ENCODE assay signal across 13 cellular contexts in the genomic region with DNA sequence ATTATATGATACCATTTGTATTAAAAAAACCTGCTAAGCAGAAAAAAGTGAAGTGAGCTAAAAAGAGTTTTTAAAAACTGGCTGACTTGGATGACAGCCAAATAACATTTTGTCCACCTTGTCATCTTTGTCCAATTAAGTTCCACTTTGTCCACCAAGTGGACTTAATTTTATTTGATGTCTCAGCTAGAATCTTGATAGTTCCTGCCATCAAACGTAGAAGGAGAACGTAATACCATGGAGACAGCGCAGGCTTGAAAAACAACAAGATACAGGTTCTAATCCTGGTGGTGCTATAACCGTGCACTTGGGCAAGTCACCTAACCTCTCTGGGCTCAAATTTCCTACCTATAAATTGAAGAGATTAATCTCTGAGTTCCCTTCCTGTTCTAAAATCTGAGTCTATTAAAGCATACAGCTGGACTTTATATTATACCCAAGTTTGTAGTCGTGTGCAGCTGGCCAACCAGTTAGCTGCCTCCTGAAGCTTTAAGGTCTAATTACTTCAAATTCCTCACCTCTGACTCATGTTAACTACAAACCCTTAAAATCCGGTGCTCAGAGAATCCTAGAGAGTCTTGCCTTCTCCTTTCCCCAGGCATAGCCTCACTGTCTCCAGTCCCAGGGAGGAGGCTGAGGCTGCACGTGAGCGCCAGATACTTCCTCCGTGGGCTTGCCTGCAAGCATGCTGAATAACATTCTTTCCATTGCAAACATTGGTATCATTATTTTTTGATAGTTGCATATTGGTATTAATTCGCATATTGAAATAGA. TPM values are rescaled to one million over a fixed set of nuclear protein-coding genes. Genes with fewer than 3 reads are reported as not detected.
DNase-seq lines count a peak whose midpoint lies in the region; ATAC-seq and TF ChIP-seq lines count a peak whose summit lies in the region.
"Had no signal": no experiment of that assay in that cellular context is flagged by ENCODE, and none has a peak within 500 bp of the region (broad histone marks: within the 10 kb centered on the region; RNA-seq: fewer than 3 reads in every experiment).

No MANE protein-coding gene starts in this region.

- H3K4me3 ChIP-seq in choroid plexus epithelial cell (ENCODE audit: low read depth, low read length) = no peak overlapping the region
- no peak overlapping the region for H3K4me3 ChIP-seq in heart right ventricle
- H3K4me3 ChIP-seq: GM12878, uterus had no signal

- ATAC-seq in GM21381 (IDR thresholded peaks at IDR 0.05; ENCODE audit: unreplicated experiment) (no peak), heart right ventricle (no peak)
- ATAC-seq: GM12878 had no signal

- DNase-seq in Daoy (ENCODE audit: low read depth) = peak; percentile 72
- peak; percentile 42 for DNase-seq in LoVo (ENCODE audit: low spot score)
- peak; percentile 85 for DNase-seq in choroid plexus epithelial cell (ENCODE audit: low read depth)
- DNase-seq in kidney glomerular epithelial cell (lab: John Stamatoyannopoulos, UW) = peak; percentile 61
- DNase-seq in NCI-H1436 treated with DMSO at 0.1 percent for 48 hours (lab: John Stamatoyannopoulos, UW) = no peak
- DNase-seq in NCI-H69 (lab: John Stamatoyannopoulos, UW) = no peak
- DNase-seq in heart right ventricle = no peak
- DNase-seq: uterus had no signal

- H3K36me3 ChIP-seq in heart right ventricle = no peaks in the 10 kb centered on the region
- H3K36me3 ChIP-seq: uterus had no signal

- H3K4me1 ChIP-seq in heart right ventricle = no peaks in the 10 kb centered on the region
- H3K4me1 ChIP-seq: uterus had no signal

- no peaks in the 10 kb centered on the region for H3K9me3 ChIP-seq in heart right ventricle
- H3K9me3 ChIP-seq: uterus had no signal

- intact Hi-C loops in heart right ventricle (cut with DNase I) = no loop called here

- no peaks in the 10 kb centered on the region for H3K27me3 ChIP-seq in heart right ventricle

- 57% methylated on average over 10 of the region's 10 CpGs for WGBS in heart right ventricle, 2 donors

- TF ChIP-seq CTCF in choroid plexus epithelial cell (conservative IDR thresholded peaks at IDR 0.05; ENCODE audit: low read depth, low read length) (no peak), heart right ventricle (IDR thresholded peaks at IDR 0.05) (no peak)

- no peak overlapping the region for H3K27ac ChIP-seq in heart right ventricle
- H3K27ac ChIP-seq: uterus had no signal

RNA-seq across cellular contexts. Expression of a gene that starts 16.8 kb away (rescaled TPM):
- total RNA-seq in Daoy (2014; rRNA removed; shearing (Covaris generic)) = 2.7 TPM in 1 of 2 replicates, not detected in the other
- total RNA-seq in heart right ventricle = not detected
- polyA plus RNA-seq in heart right ventricle = not detected
- total RNA-seq: GM12878; T-helper 1 cell treated with Interleukin-12 subunit alpha and Interleukin-12 subunit beta and Interleukin-4 antibody, amounts not matched to agents 30 ng/mL and 1 ng/mL, for 36 hours; uterus had no signal
- polyA plus RNA-seq: adipose tissue, esophagus had no signal

Comparison
In these comparisons a context has a peak if more than half of its experiments do, and no peak if none do; other contexts are left out.
1. DNase-seq: peak in Daoy (single experiment), LoVo (single experiment), choroid plexus epithelial cell (single experiment) and kidney glomerular epithelial cell (single experiment); none in NCI-H1436 treated with DMSO at 0.1 percent for 48 hours (single experiment), NCI-H69 (single experiment) and heart right ventricle (0 of 2).